Comparison of ENCODE assay signal across 16 cellular contexts in the genomic region with DNA sequence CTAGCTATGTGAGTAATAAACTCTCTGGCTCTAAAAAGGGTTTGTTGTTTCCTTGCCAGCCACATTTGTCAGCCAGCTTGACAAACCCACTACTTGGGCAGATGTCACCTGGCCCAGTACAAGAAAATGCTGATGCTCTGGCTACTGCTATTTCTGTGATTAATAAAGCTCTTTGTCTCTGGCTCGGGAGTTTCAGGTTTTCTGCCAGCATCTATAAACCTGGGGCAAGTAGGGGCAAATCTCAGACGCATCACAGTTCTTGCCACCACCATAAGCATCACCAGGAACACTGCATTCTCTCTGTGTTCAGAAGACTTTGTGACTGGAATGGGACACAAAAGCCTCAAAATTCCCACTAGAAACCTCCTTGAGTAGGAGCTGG. TPM values are rescaled to one million over a fixed set of nuclear protein-coding genes. Genes with fewer than 3 reads are reported as not detected.
"Had no signal": no experiment of that assay in that cellular context is flagged by ENCODE, and none has a peak within 500 bp of the region (broad histone marks: within the 10 kb centered on the region; RNA-seq: fewer than 3 reads in every experiment).

No MANE protein-coding gene starts in this region.

- H3K4me1 ChIP-seq: body of pancreas, lower lobe of right lung had no signal

- H3K27ac Mint-ChIP-seq: activated B cell treated with CpG ODN at 0.5 μM for 24 hours; activated CD4-positive, alpha-beta memory T cell treated with anti-CD3 and anti-CD28 coated beads, Interleukin-2, amount 10 ng/mL, durations not matched to agents 7 days and 5 days; activated naive CD4-positive, alpha-beta T cell treated with anti-CD3 and anti-CD28 coated beads for 36 hours; activated T-cell treated with anti-CD3 and anti-CD28 coated beads, Interleukin-2, amount 50 U/mL, for 24 hours; activated T-helper 2 cell treated with anti-CD3 and anti-CD28 coated beads, Interferon-gamma antibody, Interleukin-2, Interleukin-4, amounts not matched to agents 10 μg/mL and 5 μg/mL and 100 μg/mL, durations not matched to agents 14 hours and 24 hours and 36 hours; nephron progenitor cell; stimulated activated naive CD8-positive, alpha-beta T cell treated with anti-CD3 and anti-CD28 coated beads, Interleukin-15, Interleukin-2, amounts not matched to agents 100 ng/mL and 50 ng/mL, for 24 hours; T-helper 2 cell treated with Interferon-gamma antibody and Interleukin-4, amounts not matched to agents 5 μg/mL and 100 μg/mL, for 36 hours had no signal

- FAIRE-seq: islet of Langerhans, small intestine had no signal

- H3K27me3 ChIP-seq: body of pancreas, right atrium auricular region, transverse colon had no signal

- H3K9me3 Mint-ChIP-seq: activated B cell treated with CpG ODN at 0.5 μM for 24 hours; activated CD4-positive, alpha-beta memory T cell treated with anti-CD3 and anti-CD28 coated beads, Interleukin-2, amount 10 ng/mL, durations not matched to agents 7 days and 5 days; activated naive CD4-positive, alpha-beta T cell treated with anti-CD3 and anti-CD28 coated beads for 36 hours; activated T-cell treated with anti-CD3 and anti-CD28 coated beads, Interleukin-2, amount 50 U/mL, for 24 hours; activated T-helper 2 cell treated with anti-CD3 and anti-CD28 coated beads, Interferon-gamma antibody, Interleukin-2, Interleukin-4, amounts not matched to agents 10 μg/mL and 5 μg/mL and 100 μg/mL, durations not matched to agents 14 hours and 24 hours and 36 hours; stimulated activated naive CD8-positive, alpha-beta T cell treated with anti-CD3 and anti-CD28 coated beads, Interleukin-15, Interleukin-2, amounts not matched to agents 100 ng/mL and 50 ng/mL, for 24 hours; T-helper 2 cell treated with Interferon-gamma antibody and Interleukin-4, amounts not matched to agents 5 μg/mL and 100 μg/mL, for 36 hours had no signal

- H3K27me3 Mint-ChIP-seq: activated B cell treated with CpG ODN at 0.5 μM for 24 hours; activated CD4-positive, alpha-beta memory T cell treated with anti-CD3 and anti-CD28 coated beads, Interleukin-2, amount 10 ng/mL, durations not matched to agents 7 days and 5 days; activated T-cell treated with anti-CD3 and anti-CD28 coated beads, Interleukin-2, amount 50 U/mL, for 24 hours; stimulated activated naive CD8-positive, alpha-beta T cell treated with anti-CD3 and anti-CD28 coated beads, Interleukin-15, Interleukin-2, amounts not matched to agents 100 ng/mL and 50 ng/mL, for 24 hours had no signal

- H3K4me3 ChIP-seq: body of pancreas, lower lobe of right lung, right atrium auricular region, transverse colon had no signal

- H3K27ac ChIP-seq: body of pancreas, lower lobe of right lung, right atrium auricular region, transverse colon had no signal

- H3K36me3 ChIP-seq: lower lobe of right lung, right atrium auricular region, transverse colon had no signal

- H3K4me3 Mint-ChIP-seq: activated B cell treated with CpG ODN at 0.5 μM for 24 hours; activated CD4-positive, alpha-beta memory T cell treated with anti-CD3 and anti-CD28 coated beads, Interleukin-2, amount 10 ng/mL, durations not matched to agents 7 days and 5 days; activated naive CD4-positive, alpha-beta T cell treated with anti-CD3 and anti-CD28 coated beads for 36 hours; activated T-cell treated with anti-CD3 and anti-CD28 coated beads, Interleukin-2, amount 50 U/mL, for 24 hours; nephron progenitor cell; stimulated activated naive CD8-positive, alpha-beta T cell treated with anti-CD3 and anti-CD28 coated beads, Interleukin-15, Interleukin-2, amounts not matched to agents 100 ng/mL and 50 ng/mL, for 24 hours; T-helper 2 cell treated with Interferon-gamma antibody and Interleukin-4, amounts not matched to agents 5 μg/mL and 100 μg/mL, for 36 hours had no signal

- H3K9me3 ChIP-seq: body of pancreas, lower lobe of right lung, right atrium auricular region, transverse colon had no signal

RNA-seq across cellular contexts. Expression of gene ITLN2, which starts 2.5 kb away (rescaled TPM):
- total RNA-seq: activated B cell treated with CpG ODN at 0.5 μM for 24 hours; activated CD4-positive, alpha-beta memory T cell treated with anti-CD3 and anti-CD28 coated beads, Interleukin-2, amount 10 ng/mL, durations not matched to agents 7 days and 5 days; activated naive CD4-positive, alpha-beta T cell treated with anti-CD3 and anti-CD28 coated beads for 36 hours; activated T-helper 2 cell treated with anti-CD3 and anti-CD28 coated beads, Interferon-gamma antibody, Interleukin-2, Interleukin-4, amounts not matched to agents 10 μg/mL and 5 μg/mL and 100 μg/mL, durations not matched to agents 14 hours and 24 hours and 36 hours; body of pancreas; myocyte; posterior vena cava; transverse colon had no signal
